In genomic region chr16:49793244-49793643, GRCh38 we compare ENCODE assay signal across 1 cellular context.
TF ChIP-seq lines count a peak whose summit lies in the region.

No MANE protein-coding gene starts in this region.

TF ChIP-seq in H1, 55 proteins besides CTCF, POLR2A, EP300 and RAD21 (continued from another document):
- TF ChIP-seq ZNF274 (IDR thresholded peaks at IDR 0.05; ENCODE audit: borderline replicate concordance, extremely low read depth, low read length) (no peak), TAF1 (IDR thresholded peaks at IDR 0.05; ENCODE audit: low read depth, low read length) (no peak), CBX8 (IDR thresholded peaks at IDR 0.05; ENCODE audit: borderline replicate concordance, low read depth, low read length) (no peak), NRF1 (IDR thresholded peaks at IDR 0.05; ENCODE audit: low read depth, low read length) (no peak), RXRA (IDR thresholded peaks at IDR 0.05; ENCODE audit: insufficient read depth, low read depth, low read length) (no peak), E2F6 (IDR thresholded peaks at IDR 0.05) (no peak), TBP (IDR thresholded peaks at IDR 0.05; ENCODE audit: low read depth, low read length) (no peak), SIX5 (IDR thresholded peaks at IDR 0.05; ENCODE audit: low read depth, low read length) (no peak)
TF ChIP-seq in H1: peak in this region for 0.
